In the genomic region with DNA sequence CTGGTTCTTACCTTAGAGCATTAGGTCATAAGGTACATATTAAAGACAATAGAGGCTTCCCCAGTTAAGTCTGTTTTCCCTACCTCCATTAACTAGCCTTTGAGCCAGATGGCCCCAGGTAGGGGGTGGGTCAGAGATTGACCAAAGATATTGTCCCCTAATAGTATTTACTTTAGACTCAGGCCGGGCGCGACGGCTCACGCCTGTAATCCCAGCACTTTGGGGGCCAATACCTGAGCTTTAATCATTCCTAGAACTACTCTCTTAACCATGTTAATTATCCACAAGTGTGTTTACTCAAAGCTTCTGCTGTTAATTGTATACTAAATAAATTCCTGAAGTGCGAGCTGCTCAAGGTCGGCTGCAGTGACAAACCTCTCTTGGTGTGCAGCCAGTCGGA, we compare ENCODE assay signal across 1 cellular context.
TF ChIP-seq lines count a peak whose summit lies in the region.

No MANE protein-coding gene starts in this region.

TF ChIP-seq in HepG2, 621 proteins besides CTCF, POLR2A, EP300 and RAD21 (continued from another document and continues in another):
- TF ChIP-seq, protein P1, sequence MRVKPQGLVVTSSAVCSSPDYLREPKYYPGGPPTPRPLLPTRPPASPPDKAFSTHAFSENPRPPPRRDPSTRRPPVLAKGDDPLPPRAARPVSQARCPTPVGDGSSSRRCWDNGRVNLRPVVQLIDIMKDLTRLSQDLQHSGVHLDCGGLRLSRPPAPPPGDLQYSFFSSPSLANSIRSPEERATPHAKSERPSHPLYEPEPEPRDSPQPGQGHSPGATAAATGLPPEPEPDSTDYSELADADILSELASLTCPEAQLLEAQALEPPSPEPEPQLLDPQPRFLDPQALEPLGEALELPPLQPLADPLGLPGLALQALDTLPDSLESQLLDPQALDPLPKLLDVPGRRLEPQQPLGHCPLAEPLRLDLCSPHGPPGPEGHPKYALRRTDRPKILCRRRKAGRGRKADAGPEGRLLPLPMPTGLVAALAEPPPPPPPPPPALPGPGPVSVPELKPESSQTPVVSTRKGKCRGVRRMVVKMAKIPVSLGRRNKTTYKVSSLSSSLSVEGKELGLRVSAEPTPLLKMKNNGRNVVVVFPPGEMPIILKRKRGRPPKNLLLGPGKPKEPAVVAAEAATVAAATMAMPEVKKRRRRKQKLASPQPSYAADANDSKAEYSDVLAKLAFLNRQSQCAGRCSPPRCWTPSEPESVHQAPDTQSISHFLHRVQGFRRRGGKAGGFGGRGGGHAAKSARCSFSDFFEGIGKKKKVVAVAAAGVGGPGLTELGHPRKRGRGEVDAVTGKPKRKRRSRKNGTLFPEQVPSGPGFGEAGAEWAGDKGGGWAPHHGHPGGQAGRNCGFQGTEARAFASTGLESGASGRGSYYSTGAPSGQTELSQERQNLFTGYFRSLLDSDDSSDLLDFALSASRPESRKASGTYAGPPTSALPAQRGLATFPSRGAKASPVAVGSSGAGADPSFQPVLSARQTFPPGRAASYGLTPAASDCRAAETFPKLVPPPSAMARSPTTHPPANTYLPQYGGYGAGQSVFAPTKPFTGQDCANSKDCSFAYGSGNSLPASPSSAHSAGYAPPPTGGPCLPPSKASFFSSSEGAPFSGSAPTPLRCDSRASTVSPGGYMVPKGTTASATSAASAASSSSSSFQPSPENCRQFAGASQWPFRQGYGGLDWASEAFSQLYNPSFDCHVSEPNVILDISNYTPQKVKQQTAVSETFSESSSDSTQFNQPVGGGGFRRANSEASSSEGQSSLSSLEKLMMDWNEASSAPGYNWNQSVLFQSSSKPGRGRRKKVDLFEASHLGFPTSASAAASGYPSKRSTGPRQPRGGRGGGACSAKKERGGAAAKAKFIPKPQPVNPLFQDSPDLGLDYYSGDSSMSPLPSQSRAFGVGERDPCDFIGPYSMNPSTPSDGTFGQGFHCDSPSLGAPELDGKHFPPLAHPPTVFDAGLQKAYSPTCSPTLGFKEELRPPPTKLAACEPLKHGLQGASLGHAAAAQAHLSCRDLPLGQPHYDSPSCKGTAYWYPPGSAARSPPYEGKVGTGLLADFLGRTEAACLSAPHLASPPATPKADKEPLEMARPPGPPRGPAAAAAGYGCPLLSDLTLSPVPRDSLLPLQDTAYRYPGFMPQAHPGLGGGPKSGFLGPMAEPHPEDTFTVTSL (CRISPR knock-in tag; IDR thresholded peaks at IDR 0.05; ENCODE audit: borderline replicate concordance): peak; percentile 15; the same call in 1 of the 2 replicates
- TF ChIP-seq KLF12 (CRISPR knock-in tag; IDR thresholded peaks at IDR 0.05; ENCODE audit: borderline replicate concordance) (no peak), PAXIP1 (CRISPR knock-in tag; conservative IDR thresholded peaks at IDR 0.05) (0 out of 2 replicates have a peak, but pooled peaks have one; percentile 11), SOX13 (IDR thresholded peaks at IDR 0.05) (0 out of 2 replicates have a peak, but pooled peaks have one; percentile 15), SOX13 (CRISPR knock-in tag; conservative IDR thresholded peaks at IDR 0.05 in 1 of 2, IDR thresholded peaks at IDR 0.05 in 1 of 2) (peak in 1 of 2 experiments; percentile 86; a peak in 2 of 4 replicates), ZNF451 (CRISPR knock-in tag; IDR thresholded peaks at IDR 0.05) (no peak), ZFP36L2 (CRISPR knock-in tag; IDR thresholded peaks at IDR 0.05) (no peak), PAF1 (CRISPR knock-in tag; IDR thresholded peaks at IDR 0.05) (no peak), NCOR1 (IDR thresholded peaks at IDR 0.05; ENCODE audit: borderline replicate concordance, low read length) (no peak), THAP7 (CRISPR knock-in tag; IDR thresholded peaks at IDR 0.05) (no peak), KAT2B (IDR thresholded peaks at IDR 0.05; ENCODE audit: borderline replicate concordance, low read depth, low read length) (no peak), STAG1 (CRISPR knock-in tag; IDR thresholded peaks at IDR 0.05) (no peak), TCF7 (IDR thresholded peaks at IDR 0.05; ENCODE audit: low read depth) (peak; percentile 45; the same call in 1 of the 2 replicates), ZNF446 (CRISPR knock-in tag; IDR thresholded peaks at IDR 0.05) (no peak), ZNF512 (CRISPR knock-in tag; IDR thresholded peaks at IDR 0.05) (no peak), ZBTB26 (CRISPR knock-in tag; IDR thresholded peaks at IDR 0.05; ENCODE audit: borderline replicate concordance) (no peak), RBM22 (optimal IDR thresholded peaks at IDR 0.05; ENCODE audit: low read length) (no peak), GTF3A (CRISPR knock-in tag; conservative IDR thresholded peaks at IDR 0.05) (no peak), HES4 (CRISPR knock-in tag; IDR thresholded peaks at IDR 0.05; ENCODE audit: borderline replicate concordance) (no peak), FOSL2 (CRISPR knock-in tag; IDR thresholded peaks at IDR 0.05) (0 out of 2 replicates have a peak, but pooled peaks have one; percentile 11), CSRNP2 (CRISPR knock-in tag; conservative IDR thresholded peaks at IDR 0.05; ENCODE audit: low read depth) (no peak), SMAD3 (CRISPR knock-in tag; IDR thresholded peaks at IDR 0.05) (no peak), MNT (IDR thresholded peaks at IDR 0.05) (no peak), ZNF20 (CRISPR knock-in tag; IDR thresholded peaks at IDR 0.05) (no peak), ZNF350 (CRISPR knock-in tag; IDR thresholded peaks at IDR 0.05; ENCODE audit: borderline replicate concordance, low read depth) (no peak), ZFP82 (CRISPR knock-in tag; IDR thresholded peaks at IDR 0.05; ENCODE audit: borderline replicate concordance) (no peak), HMG20A (CRISPR knock-in tag; IDR thresholded peaks at IDR 0.05; ENCODE audit: borderline replicate concordance) (peak; percentile 36; the same call in 1 of the 2 replicates), FOXP4 (CRISPR knock-in tag; IDR thresholded peaks at IDR 0.05) (peak; percentile 61), FOXJ3 (CRISPR knock-in tag; IDR thresholded peaks at IDR 0.05; ENCODE audit: borderline replicate concordance) (no peak)
- TF ChIP-seq, protein P2, sequence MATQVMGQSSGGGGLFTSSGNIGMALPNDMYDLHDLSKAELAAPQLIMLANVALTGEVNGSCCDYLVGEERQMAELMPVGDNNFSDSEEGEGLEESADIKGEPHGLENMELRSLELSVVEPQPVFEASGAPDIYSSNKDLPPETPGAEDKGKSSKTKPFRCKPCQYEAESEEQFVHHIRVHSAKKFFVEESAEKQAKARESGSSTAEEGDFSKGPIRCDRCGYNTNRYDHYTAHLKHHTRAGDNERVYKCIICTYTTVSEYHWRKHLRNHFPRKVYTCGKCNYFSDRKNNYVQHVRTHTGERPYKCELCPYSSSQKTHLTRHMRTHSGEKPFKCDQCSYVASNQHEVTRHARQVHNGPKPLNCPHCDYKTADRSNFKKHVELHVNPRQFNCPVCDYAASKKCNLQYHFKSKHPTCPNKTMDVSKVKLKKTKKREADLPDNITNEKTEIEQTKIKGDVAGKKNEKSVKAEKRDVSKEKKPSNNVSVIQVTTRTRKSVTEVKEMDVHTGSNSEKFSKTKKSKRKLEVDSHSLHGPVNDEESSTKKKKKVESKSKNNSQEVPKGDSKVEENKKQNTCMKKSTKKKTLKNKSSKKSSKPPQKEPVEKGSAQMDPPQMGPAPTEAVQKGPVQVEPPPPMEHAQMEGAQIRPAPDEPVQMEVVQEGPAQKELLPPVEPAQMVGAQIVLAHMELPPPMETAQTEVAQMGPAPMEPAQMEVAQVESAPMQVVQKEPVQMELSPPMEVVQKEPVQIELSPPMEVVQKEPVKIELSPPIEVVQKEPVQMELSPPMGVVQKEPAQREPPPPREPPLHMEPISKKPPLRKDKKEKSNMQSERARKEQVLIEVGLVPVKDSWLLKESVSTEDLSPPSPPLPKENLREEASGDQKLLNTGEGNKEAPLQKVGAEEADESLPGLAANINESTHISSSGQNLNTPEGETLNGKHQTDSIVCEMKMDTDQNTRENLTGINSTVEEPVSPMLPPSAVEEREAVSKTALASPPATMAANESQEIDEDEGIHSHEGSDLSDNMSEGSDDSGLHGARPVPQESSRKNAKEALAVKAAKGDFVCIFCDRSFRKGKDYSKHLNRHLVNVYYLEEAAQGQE (IDR thresholded peaks at IDR 0.05; ENCODE audit: borderline replicate concordance in 1 of 2, low read depth in 1 of 2, low read length in 2 of 2): no peak
